Comparison of ENCODE assay signal across 1 cellular context in the genomic region with DNA sequence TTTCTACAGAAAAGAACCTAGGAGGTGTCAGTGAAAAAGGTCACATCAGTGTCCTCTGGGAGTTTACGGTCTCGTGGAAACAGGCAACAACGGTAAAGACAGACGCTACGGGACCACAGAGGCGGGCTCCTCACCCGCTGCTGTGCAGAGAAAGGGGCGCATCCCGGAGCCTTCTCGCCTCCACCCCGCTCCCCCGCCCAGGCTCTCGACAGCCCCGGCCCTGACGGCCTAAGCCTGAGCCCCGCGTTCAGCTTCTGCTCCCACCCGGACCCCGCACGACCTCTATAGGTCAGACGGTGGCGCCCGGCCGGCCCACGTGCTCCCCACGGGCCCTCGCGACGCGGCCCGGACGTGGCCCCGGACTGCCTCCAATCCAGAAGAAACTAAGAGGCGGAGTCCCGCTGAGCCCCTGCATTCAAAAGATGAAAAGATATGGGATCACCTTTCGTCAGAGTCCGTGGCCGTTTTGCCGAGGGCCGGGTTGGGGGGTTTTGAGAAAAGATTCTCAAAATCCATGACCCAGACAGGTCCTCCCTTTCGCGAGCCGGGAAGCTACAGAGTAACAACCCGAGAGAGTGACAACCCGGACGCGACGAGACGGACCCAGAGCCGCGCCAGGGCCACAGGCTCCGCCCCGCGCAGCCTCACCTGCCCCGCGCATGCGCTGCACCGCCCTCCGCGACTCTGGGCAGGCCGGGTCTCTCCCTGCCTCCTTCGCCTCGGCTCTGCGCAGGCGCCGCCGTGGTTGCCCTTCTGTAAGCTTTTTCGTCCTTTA.
TF ChIP-seq lines count a peak whose summit lies in the region.

ZC3H8 (minus strand) TSS at position 577 of the 775 bp plus-strand sequence; CDS start at position 516, 61 bp downstream.

TF ChIP-seq in GM12878, 131 proteins besides CTCF, POLR2A, EP300 and RAD21 (continued from another document):
- TF ChIP-seq, protein P1, sequence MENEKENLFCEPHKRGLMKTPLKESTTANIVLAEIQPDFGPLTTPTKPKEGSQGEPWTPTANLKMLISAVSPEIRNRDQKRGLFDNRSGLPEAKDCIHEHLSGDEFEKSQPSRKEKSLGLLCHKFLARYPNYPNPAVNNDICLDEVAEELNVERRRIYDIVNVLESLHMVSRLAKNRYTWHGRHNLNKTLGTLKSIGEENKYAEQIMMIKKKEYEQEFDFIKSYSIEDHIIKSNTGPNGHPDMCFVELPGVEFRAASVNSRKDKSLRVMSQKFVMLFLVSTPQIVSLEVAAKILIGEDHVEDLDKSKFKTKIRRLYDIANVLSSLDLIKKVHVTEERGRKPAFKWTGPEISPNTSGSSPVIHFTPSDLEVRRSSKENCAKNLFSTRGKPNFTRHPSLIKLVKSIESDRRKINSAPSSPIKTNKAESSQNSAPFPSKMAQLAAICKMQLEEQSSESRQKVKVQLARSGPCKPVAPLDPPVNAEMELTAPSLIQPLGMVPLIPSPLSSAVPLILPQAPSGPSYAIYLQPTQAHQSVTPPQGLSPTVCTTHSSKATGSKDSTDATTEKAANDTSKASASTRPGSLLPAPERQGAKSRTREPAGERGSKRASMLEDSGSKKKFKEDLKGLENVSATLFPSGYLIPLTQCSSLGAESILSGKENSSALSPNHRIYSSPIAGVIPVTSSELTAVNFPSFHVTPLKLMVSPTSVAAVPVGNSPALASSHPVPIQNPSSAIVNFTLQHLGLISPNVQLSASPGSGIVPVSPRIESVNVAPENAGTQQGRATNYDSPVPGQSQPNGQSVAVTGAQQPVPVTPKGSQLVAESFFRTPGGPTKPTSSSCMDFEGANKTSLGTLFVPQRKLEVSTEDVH (IDR thresholded peaks at IDR 0.05; ENCODE audit: low read depth, partially characterized antibody) = no peak
- peak; percentile 57 for TF ChIP-seq CREM (IDR thresholded peaks at IDR 0.05; ENCODE audit: low read depth)
- TF ChIP-seq NRF1 (conservative IDR thresholded peaks at IDR 0.05; ENCODE audit: low read depth, low read length) = peak; percentile 97
- TF ChIP-seq TCF3 (IDR thresholded peaks at IDR 0.05; ENCODE audit: borderline replicate concordance, insufficient read depth, low read depth, low read length) = no peak
- 0 out of 2 replicates have a peak, but pooled peaks have one; percentile 22 for TF ChIP-seq E2F4 (IDR thresholded peaks at IDR 0.05; ENCODE audit: low read depth, low read length)
- TF ChIP-seq MLLT1 (IDR thresholded peaks at IDR 0.05) = peak; percentile 53; the same call in 1 of the 2 replicates
- peak; percentile 32; the same call in 1 of the 2 replicates for TF ChIP-seq NBN (IDR thresholded peaks at IDR 0.05)
- TF ChIP-seq, protein P2, sequence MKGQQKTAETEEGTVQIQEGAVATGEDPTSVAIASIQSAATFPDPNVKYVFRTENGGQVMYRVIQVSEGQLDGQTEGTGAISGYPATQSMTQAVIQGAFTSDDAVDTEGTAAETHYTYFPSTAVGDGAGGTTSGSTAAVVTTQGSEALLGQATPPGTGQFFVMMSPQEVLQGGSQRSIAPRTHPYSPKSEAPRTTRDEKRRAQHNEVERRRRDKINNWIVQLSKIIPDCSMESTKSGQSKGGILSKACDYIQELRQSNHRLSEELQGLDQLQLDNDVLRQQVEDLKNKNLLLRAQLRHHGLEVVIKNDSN (IDR thresholded peaks at IDR 0.05; ENCODE audit: borderline replicate concordance, extremely low read length, insufficient read depth, low read depth, low read length) = peak; percentile 72
- TF ChIP-seq MXI1 (IDR thresholded peaks at IDR 0.05; ENCODE audit: low read depth, low read length) = peak; percentile 69
- TF ChIP-seq PML (IDR thresholded peaks at IDR 0.05; ENCODE audit: low read length) = peak; percentile 93
- TF ChIP-seq NFIC (IDR thresholded peaks at IDR 0.05; ENCODE audit: low read depth, low read length) = no peak
- peak; percentile 53; the same call in 1 of the 2 replicates for TF ChIP-seq ZBED1 (IDR thresholded peaks at IDR 0.05; ENCODE audit: borderline replicate concordance)
- TF ChIP-seq TARDBP (IDR thresholded peaks at IDR 0.05; ENCODE audit: borderline replicate concordance) = peak; percentile 36; the same call in 1 of the 2 replicates
- no peak for TF ChIP-seq CBFB (IDR thresholded peaks at IDR 0.05; ENCODE audit: low read depth)
- TF ChIP-seq KLF5 (IDR thresholded peaks at IDR 0.05; ENCODE audit: partially characterized antibody) = peak; percentile 29
- TF ChIP-seq, protein P3, sequence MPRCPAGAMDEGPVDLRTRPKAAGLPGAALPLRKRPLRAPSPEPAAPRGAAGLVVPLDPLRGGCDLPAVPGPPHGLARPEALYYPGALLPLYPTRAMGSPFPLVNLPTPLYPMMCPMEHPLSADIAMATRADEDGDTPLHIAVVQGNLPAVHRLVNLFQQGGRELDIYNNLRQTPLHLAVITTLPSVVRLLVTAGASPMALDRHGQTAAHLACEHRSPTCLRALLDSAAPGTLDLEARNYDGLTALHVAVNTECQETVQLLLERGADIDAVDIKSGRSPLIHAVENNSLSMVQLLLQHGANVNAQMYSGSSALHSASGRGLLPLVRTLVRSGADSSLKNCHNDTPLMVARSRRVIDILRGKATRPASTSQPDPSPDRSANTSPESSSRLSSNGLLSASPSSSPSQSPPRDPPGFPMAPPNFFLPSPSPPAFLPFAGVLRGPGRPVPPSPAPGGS (IDR thresholded peaks at IDR 0.05; ENCODE audit: borderline replicate concordance, insufficient read depth, low read depth, low read length, poor library complexity, severe bottlenecking) = no peak
- TF ChIP-seq RUNX3 (IDR thresholded peaks at IDR 0.05; ENCODE audit: low read length) = peak; percentile 4; the same call in 1 of the 2 replicates
- TF ChIP-seq POU2F2 (IDR thresholded peaks at IDR 0.05; ENCODE audit: borderline replicate concordance, low read depth, low read length) = 0 out of 3 replicates have a peak, but pooled peaks have one; percentile 21
- TF ChIP-seq NR2F1 (conservative IDR thresholded peaks at IDR 0.05) = peak; percentile 92
- TF ChIP-seq TCF7 (IDR thresholded peaks at IDR 0.05; ENCODE audit: borderline replicate concordance) = no peak
- peak; percentile 80; the same call in 1 of the 2 replicates for TF ChIP-seq TAF1 (IDR thresholded peaks at IDR 0.05; ENCODE audit: borderline replicate concordance, low read depth, low read length)
- no peak for TF ChIP-seq FOXM1 (IDR thresholded peaks at IDR 0.05; ENCODE audit: low read depth, low read length)
- peak; percentile 98 for TF ChIP-seq IKZF1 (conservative IDR thresholded peaks at IDR 0.05)
- TF ChIP-seq SMAD5 (IDR thresholded peaks at IDR 0.05; ENCODE audit: low read depth) = peak; percentile 51; the same call in 1 of the 2 replicates
- peak; percentile 83 for TF ChIP-seq ZNF687 (IDR thresholded peaks at IDR 0.05)
- TF ChIP-seq ZZZ3 (IDR thresholded peaks at IDR 0.05; ENCODE audit: control insufficient read depth, insufficient read length, low read depth) = no peak
- TF ChIP-seq RAD51 (IDR thresholded peaks at IDR 0.05) = no peak; the same call in 1 of the 2 replicates
- peak; percentile 21; the same call in 1 of the 2 replicates for TF ChIP-seq HCFC1 (IDR thresholded peaks at IDR 0.05; ENCODE audit: low read length)
- peak; percentile 50 to 83; a peak in 3 of 4 replicates for TF ChIP-seq BHLHE40 (IDR thresholded peaks at IDR 0.05; ENCODE audit: borderline replicate concordance in 1 of 2, low read depth in 2 of 2, low read length in 1 of 2)
- no peak for TF ChIP-seq EGR1 (IDR thresholded peaks at IDR 0.05; ENCODE audit: borderline replicate concordance in 1 of 2, low read depth in 2 of 2, low read length in 2 of 2)
